In the genomic region with DNA sequence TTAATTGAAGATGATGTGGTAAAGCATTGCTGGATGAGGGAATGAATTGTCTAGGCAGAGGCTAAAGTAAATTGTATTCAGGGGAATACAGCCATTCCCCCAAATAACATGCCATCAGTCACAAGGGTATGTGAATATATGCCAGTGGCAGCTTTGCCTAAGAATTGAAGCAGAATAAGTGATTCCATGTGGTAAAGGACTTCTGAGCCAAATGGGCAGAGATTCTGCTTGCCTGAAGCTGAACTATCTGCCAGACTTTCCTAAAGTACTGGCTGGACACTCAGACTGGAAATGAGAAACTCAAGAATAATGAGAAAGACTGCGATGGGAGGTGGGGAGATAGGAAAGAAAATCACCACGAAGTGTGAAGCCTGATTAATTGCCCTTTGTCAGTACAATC, we compare ENCODE assay signal across 9 cellular contexts. TPM values are rescaled to one million over a fixed set of nuclear protein-coding genes. Genes with fewer than 3 reads are reported as not detected.
DNase-seq lines count a peak whose midpoint lies in the region; TF ChIP-seq lines count a peak whose summit lies in the region.
"Had no signal": no experiment of that assay in that cellular context is flagged by ENCODE, and none has a peak within 500 bp of the region (broad histone marks: within the 10 kb centered on the region; RNA-seq: fewer than 3 reads in every experiment).

No MANE protein-coding gene starts in this region.

- H4K20me1 ChIP-seq in DOHH2 (ENCODE audit: control insufficient read depth, insufficient read depth, low read depth, low read length), result no peaks in the 10 kb centered on the region

- CTCF ChIA-PET in Calu3 (lab: Charles Lee), result no interaction called here

- no peaks in the 10 kb centered on the region for H3K9me3 Mint-ChIP-seq in Calu3 (ENCODE audit: low read depth, unreplicated experiment)

- peaks cover 59% of the 10 kb centered on the region for H3K79me2 ChIP-seq in DOHH2 (ENCODE audit: control insufficient read depth, low read length)

- no peak for DNase-seq in fibroblast of pulmonary artery (ENCODE audit: low read depth)
- DNase-seq in OCI-M2 (lab: John Stamatoyannopoulos, UW; ENCODE audit: unreplicated experiment), result no peak
- no peak for DNase-seq in Calu3
- no peak for DNase-seq in Ammon's horn (ENCODE audit: low spot score)
- DNase-seq: NCI-H1105; stimulated activated CD4-positive, alpha-beta T cell treated with anti-CD3 and anti-CD28 coated beads, Interleukin-1b, Interleukin-23, amount 100 ng/mL, for 48 hours had no signal

- H3K36me3 Mint-ChIP-seq in Calu3 (ENCODE audit: insufficient read depth, unreplicated experiment), result peaks cover 14% of the 10 kb centered on the region

- peaks cover 21% of the 10 kb centered on the region for H3K36me3 ChIP-seq in DOHH2 (ENCODE audit: control insufficient read depth, low read length)
- H3K36me3 ChIP-seq in skeletal muscle satellite cell (ENCODE audit: insufficient read depth, low read length), result peaks cover 7% of the 10 kb centered on the region

- H3K27me3 Mint-ChIP-seq in Calu3 (ENCODE audit: unreplicated experiment), result peaks cover 61% of the 10 kb centered on the region

- peaks cover 19% of the 10 kb centered on the region for H3K4me1 Mint-ChIP-seq in Calu3 (ENCODE audit: low read depth, unreplicated experiment)

- intact Hi-C loops in Calu3 (cut with micrococcal nuclease; ENCODE audit: unreplicated experiment), result no loop called here

- peaks cover 51% of the 10 kb centered on the region for H3K4me1 ChIP-seq in DOHH2 (ENCODE audit: control insufficient read depth, low read length)
- H3K4me1 ChIP-seq in skeletal muscle satellite cell (ENCODE audit: control insufficient read depth, insufficient read depth, low read length), result peaks cover 30% of the 10 kb centered on the region

- peaks cover 20% of the 10 kb centered on the region for H3F3A ChIP-seq in DOHH2 (ENCODE audit: control insufficient read depth, insufficient read depth)

- no peaks in the 10 kb centered on the region for H3K9me3 ChIP-seq in DOHH2 (ENCODE audit: control insufficient read depth, insufficient read depth, low read length)
- no peaks in the 10 kb centered on the region for H3K9me3 ChIP-seq in skeletal muscle satellite cell (replicated peaks; ENCODE audit: low read length)

- no peak overlapping the region for H3K27ac Mint-ChIP-seq in Calu3 (ENCODE audit: unreplicated experiment)

- TF ChIP-seq CTCF in DOHH2 (IDR thresholded peaks at IDR 0.05; ENCODE audit: low read depth, low read length, poor library complexity, severe bottlenecking) (no peak), VCaP (conservative IDR thresholded peaks at IDR 0.05) (no peak), fibroblast of pulmonary artery (IDR thresholded peaks at IDR 0.05; ENCODE audit: low read length, missing control alignments) (no peak), Calu3 (IDR thresholded peaks at IDR 0.05; ENCODE audit: unreplicated experiment) (no peak)

- no peaks in the 10 kb centered on the region for H3K9me2 ChIP-seq in DOHH2 (replicated peaks; ENCODE audit: control insufficient read depth, low read length)

- peak overlapping the region; percentile 98 for H3K4me2 ChIP-seq in DOHH2 (ENCODE audit: low read length)
- peak overlapping the region; percentile 97 for H3K4me2 ChIP-seq in skeletal muscle satellite cell (ENCODE audit: low read length)

- no peak overlapping the region for H3K27ac ChIP-seq in DOHH2 (ENCODE audit: low read depth, low read length)
- peak overlapping the region; percentile 50; the same call in 1 of the 2 replicates for H3K27ac ChIP-seq in VCaP

- peak overlapping the region; percentile 87; the same call in 1 of the 2 replicates for H3K4me3 ChIP-seq in DOHH2 (ENCODE audit: low read length)
- H3K4me3 ChIP-seq in fibroblast of pulmonary artery (replicated peaks; ENCODE audit: low read depth, low read length), result peak overlapping the region; percentile 70
- peak overlapping the region; percentile 83 for H3K4me3 ChIP-seq in skeletal muscle satellite cell (ENCODE audit: low read length)

- H3K27me3 ChIP-seq in DOHH2 (ENCODE audit: control insufficient read depth, low read length) (no peaks in the 10 kb centered on the region), skeletal muscle satellite cell (ENCODE audit: control insufficient read depth, insufficient read depth, low read length) (no peaks in the 10 kb centered on the region)

- H3K9ac ChIP-seq in skeletal muscle satellite cell (ENCODE audit: low read depth, low read length), result peak overlapping the region; percentile 91

- no peak overlapping the region for H3K4me3 Mint-ChIP-seq in Calu3 (ENCODE audit: low read depth, unreplicated experiment)

- BruUV-seq in Calu3 (replicated peaks; lab: Mats Ljungman, UMichigan), result no TSS peak

RNA-seq across cellular contexts. Expression of a gene that starts 2.4 kb away (rescaled TPM):
- 22.6 and 23.2 TPM in 2 replicates for total RNA-seq in skeletal muscle satellite cell (2012; rRNA removed)
- total RNA-seq in Calu3 (2022), result 6.3 and 7.2 TPM in 2 replicates

RNA-seq across cellular contexts. Expression of a gene that starts 8.9 kb away (rescaled TPM):
- total RNA-seq in skeletal muscle satellite cell (2012; rRNA removed), result 0.87 and 1.3 TPM in 2 replicates
- total RNA-seq in Calu3 (2022), result 0.19 and 0.27 TPM in 2 replicates

RNA-seq across cellular contexts. Expression of a gene that starts 9.1 kb away (rescaled TPM):
- total RNA-seq in skeletal muscle satellite cell (2012; rRNA removed), result 7.9 TPM in 2 replicates
- total RNA-seq in Calu3 (2022), result 9.9 and 11.5 TPM in 2 replicates

RNA-seq across cellular contexts. Expression of a gene that starts 28.2 kb away (rescaled TPM):
- total RNA-seq in skeletal muscle satellite cell (2012; rRNA removed), result 125 and 170 TPM in 2 replicates
- total RNA-seq in Calu3 (2022), result 167 and 177 TPM in 2 replicates

RNA-seq across cellular contexts. Expression of a gene that starts 36.9 kb away (rescaled TPM):
- 18.8 and 24.0 TPM in 2 replicates for total RNA-seq in skeletal muscle satellite cell (2012; rRNA removed)
- total RNA-seq in Calu3 (2022), result 27.1 and 27.3 TPM in 2 replicates
